ENCODE assay signal across 16 cellular contexts in genomic region chr7:134931487-134931886, GRCh38. TPM values are rescaled to one million over a fixed set of nuclear protein-coding genes. Genes with fewer than 3 reads are reported as not detected.
DNase-seq lines count a peak whose midpoint lies in the region; ATAC-seq and TF ChIP-seq lines count a peak whose summit lies in the region.
"Had no signal": no experiment of that assay in that cellular context is flagged by ENCODE, and none has a peak within 500 bp of the region (broad histone marks: within the 10 kb centered on the region; RNA-seq: fewer than 3 reads in every experiment).

No MANE protein-coding gene starts in this region.

- no peak for TF ChIP-seq EP300 in gastroesophageal sphincter (IDR thresholded peaks at IDR 0.05)
- no peak for TF ChIP-seq EP300 in sigmoid colon (IDR thresholded peaks at IDR 0.05)

- no peaks in the 10 kb centered on the region for H3K9me3 Mint-ChIP-seq in endothelial cell (ENCODE audit: unreplicated experiment)
- H3K9me3 Mint-ChIP-seq: effector memory CD8-positive, alpha-beta T cell had no signal

- H3K4me1 ChIP-seq in gastroesophageal sphincter (peaks cover 20 to 88% (median 22%) of the 10 kb centered on the region in 3 donors), sigmoid colon (peaks cover 0 to 68% (median 42%) of the 10 kb centered on the region in 4 donors)
- H3K4me1 ChIP-seq: BE2C had no signal

- TF ChIP-seq POLR2A in gastroesophageal sphincter (IDR thresholded peaks at IDR 0.05) (no peak), sigmoid colon (IDR thresholded peaks at IDR 0.05) (no peak)

- DNase-seq in HCEC 1CT (peak; percentile 47), brain microvascular endothelial cell (peak; percentile 42), sigmoid colon (no peak), C1 segment of cervical spinal cord (lab: John Stamatoyannopoulos, UW) (no peak), endothelial cell (ENCODE audit: low spot score) (no peak), NCI-H510A treated with DMSO at 0.1 percent for 48 hours (lab: John Stamatoyannopoulos, UW) (no peak)
- DNase-seq: activated CD4-positive, alpha-beta T cell treated with anti-CD3 and anti-CD28 coated beads for 1 hour; activated CD8-positive, alpha-beta memory T cell treated with anti-CD3 and anti-CD28 coated beads, Interleukin-2, amount 50 U/mL, for 48 hours; activated naive CD4-positive, alpha-beta T cell; BE2C; effector memory CD8-positive, alpha-beta T cell; NCI-H1417; T-helper 17 cell had no signal

- ATAC-seq in gastroesophageal sphincter (no peak), HG02970 (IDR thresholded peaks at IDR 0.05; ENCODE audit: low FRiP score, unreplicated experiment) (no peak)
- ATAC-seq: effector memory CD8-positive, alpha-beta T cell; T-helper 17 cell had no signal

- H3K9me3 ChIP-seq in gastroesophageal sphincter (no peaks in the 10 kb centered on the region), sigmoid colon (no peaks in the 10 kb centered on the region)
- H3K9me3 ChIP-seq: BE2C had no signal

- H3K27ac Mint-ChIP-seq in endothelial cell (ENCODE audit: unreplicated experiment), result no peak overlapping the region
- H3K27ac Mint-ChIP-seq: brain; effector memory CD8-positive, alpha-beta T cell; T-helper 17 cell had no signal

- H3K27me3 Mint-ChIP-seq in endothelial cell (ENCODE audit: unreplicated experiment), result peaks cover 4% of the 10 kb centered on the region
- H3K27me3 Mint-ChIP-seq: brain, T-helper 17 cell had no signal

- peaks cover 52% of the 10 kb centered on the region for H3K36me3 ChIP-seq in brain microvascular endothelial cell (replicated peaks)
- H3K36me3 ChIP-seq in gastroesophageal sphincter, result peaks cover 0 to 63% of the 10 kb centered on the region in 2 donors
- peaks cover 7 to 70% (median 17%) of the 10 kb centered on the region in 4 donors for H3K36me3 ChIP-seq in sigmoid colon

- peak overlapping the region; percentile 79 for H3K27ac ChIP-seq in brain microvascular endothelial cell
- H3K27ac ChIP-seq in gastroesophageal sphincter, result peak overlapping the region; percentile 86 to 97 (median 90)
- H3K27ac ChIP-seq in sigmoid colon, result peak overlapping the region; percentile 69 to 86 (median 84)

- H3K4me1 Mint-ChIP-seq in endothelial cell (ENCODE audit: unreplicated experiment), result peaks cover 3% of the 10 kb centered on the region

- H3K27me3 ChIP-seq in brain microvascular endothelial cell (replicated peaks), result no peaks in the 10 kb centered on the region
- H3K27me3 ChIP-seq in gastroesophageal sphincter, result no peaks in the 10 kb centered on the region
- H3K27me3 ChIP-seq in sigmoid colon, result no peaks in the 10 kb centered on the region
- H3K27me3 ChIP-seq: BE2C had no signal

- WGBS in gastroesophageal sphincter (ENCODE audit: low coverage in 1 of 2), 2 donors, result 22 to 45% methylated on average over 1 of the region's 1 CpG
- 27 to 61% methylated on average over 1 of the region's 1 CpG for WGBS in sigmoid colon, 2 donors

- H3K4me3 ChIP-seq in brain microvascular endothelial cell (ENCODE audit: low read depth, low read length) (no peak overlapping the region), gastroesophageal sphincter (no peak overlapping the region), sigmoid colon (no peak overlapping the region)

- in situ Hi-C loops in brain microvascular endothelial cell (cut with HindIII; ENCODE audit: low pct_ligation_motif_present, low sequenced_read_pairs), result no loop called here

- intact Hi-C loops in sigmoid colon (cut with DNase I), result loop anchor here (5.0 kb wide), 1 partner anchor 39 kb away; no protein-coding TSS in a partner anchor

- H3K36me3 Mint-ChIP-seq in endothelial cell (ENCODE audit: low read depth, unreplicated experiment), result peaks cover 40% of the 10 kb centered on the region

- no peak overlapping the region for H3K4me3 Mint-ChIP-seq in endothelial cell (ENCODE audit: unreplicated experiment)
- H3K4me3 Mint-ChIP-seq: brain; effector memory CD8-positive, alpha-beta T cell; T-helper 17 cell had no signal

- TF ChIP-seq CTCF in brain microvascular endothelial cell (IDR thresholded peaks at IDR 0.05; ENCODE audit: low read depth, low read length, missing control alignments) (no peak), gastroesophageal sphincter (IDR thresholded peaks at IDR 0.05) (no peak), sigmoid colon (IDR thresholded peaks at IDR 0.05) (no peak), endothelial cell (IDR thresholded peaks at IDR 0.05; ENCODE audit: unreplicated experiment) (no peak)

RNA-seq across cellular contexts. Expression of gene AGBL3, which starts 54.8 kb away (rescaled TPM):
- 1 to 10 TPM in 3 of 4 donors, under 1 TPM in 1; 0.30 to 5.6 (median 3.1) TPM for total RNA-seq in gastroesophageal sphincter
- 1 to 10 TPM in 3 of 4 donors, under 1 TPM in 1; 0.95 to 3.1 (median 1.1) TPM for total RNA-seq in sigmoid colon
- polyA plus RNA-seq in sigmoid colon, result under 1 TPM; 0.23 to 0.93 (median 0.60) TPM
- total RNA-seq in endothelial cell (ENCODE audit: unreplicated experiment), result 3.0 TPM

Comparison
In these comparisons a context has a peak if more than half of its experiments do, and no peak if none do; other contexts are left out.
1. DNase-seq: peak in HCEC 1CT (single experiment) and brain microvascular endothelial cell (single experiment); none in sigmoid colon (single experiment), C1 segment of cervical spinal cord (0 of 14), endothelial cell (single experiment) and NCI-H510A treated with DMSO at 0.1 percent for 48 hours (single experiment).
2. Peak in every context shown above with its lines, with median percentiles within 50 percentile points of each other: H3K27ac ChIP-seq.